In the genomic region with DNA sequence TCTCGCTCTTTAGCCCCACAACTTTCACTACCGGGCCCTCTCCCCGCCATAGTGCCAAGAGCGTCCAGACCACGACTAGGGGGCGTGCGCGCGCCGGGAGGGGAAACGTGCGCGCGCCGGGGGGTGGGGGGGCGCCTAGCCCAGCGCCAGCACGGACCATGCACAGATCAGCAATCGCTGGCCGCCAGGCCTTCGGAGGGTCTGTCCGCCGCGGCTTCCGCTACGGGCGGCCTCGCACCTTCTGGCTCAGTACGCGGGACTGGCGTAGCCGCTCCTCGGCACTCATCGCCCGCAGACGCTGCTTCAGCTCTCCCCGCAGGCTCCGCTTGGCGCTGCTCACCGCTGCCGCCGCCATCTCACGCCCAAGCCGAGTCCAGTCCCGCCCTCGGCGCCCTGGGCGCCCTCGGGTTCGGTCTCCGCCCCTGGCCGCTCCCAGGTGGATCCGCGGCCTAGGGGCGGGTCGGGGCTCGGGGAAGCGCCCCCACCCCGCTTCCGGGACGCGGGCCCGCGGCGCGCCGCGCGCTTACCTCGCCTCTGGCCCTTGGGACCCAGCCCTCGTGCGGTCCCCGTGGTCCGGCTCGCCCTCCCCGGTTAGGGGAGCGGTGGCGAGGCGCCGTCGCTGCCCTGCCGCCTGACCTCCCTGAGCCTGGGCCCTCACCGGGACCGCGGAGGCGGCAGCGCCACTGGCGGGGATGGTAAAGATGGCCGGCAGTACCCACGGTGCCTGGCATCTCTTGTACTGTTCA, we compare ENCODE assay signal across 8 cellular contexts. TPM values are rescaled to one million over a fixed set of nuclear protein-coding genes. Genes with fewer than 3 reads are reported as not detected.
A peak's percentile ranks its signal among the peaks of the same experiment; 100 is the strongest.
DNase-seq lines count a peak whose midpoint lies in the region; ATAC-seq and TF ChIP-seq lines count a peak whose summit lies in the region.

Gene MTHFS (minus strand): TSS at position 381 of the 746 bp plus-strand sequence. CDS start 26 bp downstream, at position 355.

- H3K4me1 ChIP-seq in Panc1 (ENCODE audit: control insufficient read depth, insufficient read depth, low read length) = peaks cover 31% of the 10 kb centered on the region
- peaks cover 20 to 23% of the 10 kb centered on the region in 2 donors for H3K4me1 ChIP-seq in naive thymus-derived CD4-positive, alpha-beta T cell (ENCODE audit: control insufficient read depth in 2 of 2, insufficient read depth in 2 of 2, low read length in 2 of 2)

- CTCF ChIA-PET in Panc1 (lab: Charles Lee) = interaction anchor here (0.7 kb wide), 1 partner anchor 50 kb away, joined by 4 read pairs; no protein-coding TSS in a partner anchor
- CTCF ChIA-PET in naive thymus-derived CD4-positive, alpha-beta T cell (lab: Charles Lee) = interaction anchor here (0.6 to 1.8 kb wide), 5 partner anchors 9 to 1330 kb away, joined by 3 to 10 read pairs (median 3); no protein-coding TSS in a partner anchor

- in situ Hi-C loops in Panc1 (cut with HindIII; ENCODE audit: low pct_unique_long_range_greater_than_20kb, low sequenced_read_pairs) = no loop called here

- H3K9me3 Mint-ChIP-seq in activated T-helper 1 cell treated with anti-CD3 and anti-CD28 coated beads, Interleukin-12 subunit alpha, Interleukin-12 subunit beta, Interleukin-2, Interleukin-4 antibody, amounts not matched to agents 30 ng/mL and 10 ng/mL and 1 ng/mL, durations not matched to agents 14 hours and 24 hours and 36 hours = no peaks in the 10 kb centered on the region
- H3K9me3 Mint-ChIP-seq in naive thymus-derived CD4-positive, alpha-beta T cell = peaks cover 0 to 2% (median 0%) of the 10 kb centered on the region in 11 donors
- peaks cover 3 to 6% of the 10 kb centered on the region in 2 donors for H3K9me3 Mint-ChIP-seq in stimulated activated naive B cell treated with anti-CD40 and anti-IgM and Interleukin-4, amounts not matched to agents 10 μg/mL and 1 μg/mL and 100 μg/mL, for 72 hours

- intact Hi-C loops in Panc1 (cut with micrococcal nuclease; ENCODE audit: unreplicated experiment) = loop anchor here (5.0 kb wide), 1 partner anchor 275 kb away; no protein-coding TSS in a partner anchor
- intact Hi-C loops in activated T-helper 1 cell treated with anti-CD3 and anti-CD28 coated beads, Interleukin-12 subunit alpha, Interleukin-12 subunit beta, Interleukin-2, Interleukin-4 antibody, amounts not matched to agents 30 ng/mL and 10 ng/mL and 1 ng/mL, durations not matched to agents 14 hours and 24 hours and 36 hours (cut with micrococcal nuclease) = loop anchor here (1.0 to 2.0 kb wide), 8 partner anchors 25 to 586 kb away; partner anchors contain the start of genes BCL2A1, FAH and TMED3
- intact Hi-C loops in naive thymus-derived CD4-positive, alpha-beta T cell (cut with micrococcal nuclease) = loop anchor here (1.0 to 10.0 kb wide), 9 partner anchors 26 to 1088 kb away; partner anchors contain the start of genes FAH (in 2 of the 2), ZFAND6 (in 2 of the 2), BCL2A1 (in 1 of the 2) and MESD (in 1 of the 2)

- peak; percentile 77 for TF ChIP-seq CTCF in Panc1 (IDR thresholded peaks at IDR 0.05)

- H3K27ac Mint-ChIP-seq in activated T-helper 1 cell treated with anti-CD3 and anti-CD28 coated beads, Interleukin-12 subunit alpha, Interleukin-12 subunit beta, Interleukin-2, Interleukin-4 antibody, amounts not matched to agents 30 ng/mL and 10 ng/mL and 1 ng/mL, durations not matched to agents 14 hours and 24 hours and 36 hours = peak within 1 kb of the TSS; percentile 96
- H3K27ac Mint-ChIP-seq in naive thymus-derived CD4-positive, alpha-beta T cell = peak within 1 kb of the TSS; percentile 97 to 100 (median 100)
- peak within 1 kb of the TSS; percentile 99 for H3K27ac Mint-ChIP-seq in stimulated activated naive B cell treated with anti-CD40 and anti-IgM and Interleukin-4, amounts not matched to agents 10 μg/mL and 1 μg/mL and 100 μg/mL, for 72 hours

- ATAC-seq in GM21526 (IDR thresholded peaks at IDR 0.05; ENCODE audit: low FRiP score, unreplicated experiment) = peak; percentile 54
- ATAC-seq in Panc1 = peak; percentile 99
- peak; percentile 92 for ATAC-seq in naive thymus-derived CD4-positive, alpha-beta T cell
- ATAC-seq in stimulated activated naive B cell treated with anti-CD40 and anti-IgM and Interleukin-4, amounts not matched to agents 10 μg/mL and 1 μg/mL and 100 μg/mL, for 72 hours (replicated peaks) = peak; percentile 87 to 89

- no peaks in the 10 kb centered on the region for H3K9me3 ChIP-seq in Panc1 (ENCODE audit: control insufficient read depth, insufficient read depth, low read depth, low read length)
- H3K9me3 ChIP-seq in naive thymus-derived CD4-positive, alpha-beta T cell (ENCODE audit: control insufficient read depth in 2 of 3, low read length in 3 of 3) = no peaks in the 10 kb centered on the region

- peak within 1 kb of the TSS; percentile 97 for H3K4me3 Mint-ChIP-seq in activated T-helper 1 cell treated with anti-CD3 and anti-CD28 coated beads, Interleukin-12 subunit alpha, Interleukin-12 subunit beta, Interleukin-2, Interleukin-4 antibody, amounts not matched to agents 30 ng/mL and 10 ng/mL and 1 ng/mL, durations not matched to agents 14 hours and 24 hours and 36 hours
- H3K4me3 Mint-ChIP-seq in naive thymus-derived CD4-positive, alpha-beta T cell = peak within 1 kb of the TSS; percentile 91 to 100 (median 99)
- H3K4me3 Mint-ChIP-seq in stimulated activated naive B cell treated with anti-CD40 and anti-IgM and Interleukin-4, amounts not matched to agents 10 μg/mL and 1 μg/mL and 100 μg/mL, for 72 hours = peak within 1 kb of the TSS; percentile 92 to 98

- no peaks in the 10 kb centered on the region for H3K27me3 Mint-ChIP-seq in activated T-helper 1 cell treated with anti-CD3 and anti-CD28 coated beads, Interleukin-12 subunit alpha, Interleukin-12 subunit beta, Interleukin-2, Interleukin-4 antibody, amounts not matched to agents 30 ng/mL and 10 ng/mL and 1 ng/mL, durations not matched to agents 14 hours and 24 hours and 36 hours (ENCODE audit: insufficient read depth)
- H3K27me3 Mint-ChIP-seq in naive thymus-derived CD4-positive, alpha-beta T cell = no peaks in the 10 kb centered on the region
- H3K27me3 Mint-ChIP-seq in stimulated activated naive B cell treated with anti-CD40 and anti-IgM and Interleukin-4, amounts not matched to agents 10 μg/mL and 1 μg/mL and 100 μg/mL, for 72 hours = no peaks in the 10 kb centered on the region

- H3K36me3 Mint-ChIP-seq in activated T-helper 1 cell treated with anti-CD3 and anti-CD28 coated beads, Interleukin-12 subunit alpha, Interleukin-12 subunit beta, Interleukin-2, Interleukin-4 antibody, amounts not matched to agents 30 ng/mL and 10 ng/mL and 1 ng/mL, durations not matched to agents 14 hours and 24 hours and 36 hours (ENCODE audit: low read depth) = peaks cover 18% of the 10 kb centered on the region
- peaks cover 0 to 22% (median 14%) of the 10 kb centered on the region in 5 donors for H3K36me3 Mint-ChIP-seq in naive thymus-derived CD4-positive, alpha-beta T cell
- H3K36me3 Mint-ChIP-seq in stimulated activated naive B cell treated with anti-CD40 and anti-IgM and Interleukin-4, amounts not matched to agents 10 μg/mL and 1 μg/mL and 100 μg/mL, for 72 hours = peaks cover 27 to 39% of the 10 kb centered on the region in 2 donors

- H3K27ac ChIP-seq in Panc1 (ENCODE audit: low read length) = peak within 1 kb of the TSS; percentile 89
- H3K27ac ChIP-seq in naive thymus-derived CD4-positive, alpha-beta T cell (ENCODE audit: low read depth, low read length) = peak within 1 kb of the TSS; percentile 92

- no peaks in the 10 kb centered on the region; the same call in 1 of the 2 replicates for H3K36me3 ChIP-seq in Panc1 (ENCODE audit: control insufficient read depth, insufficient read depth, low read length)
- no peaks in the 10 kb centered on the region for H3K36me3 ChIP-seq in naive thymus-derived CD4-positive, alpha-beta T cell (ENCODE audit: control insufficient read depth in 2 of 3, insufficient read depth in 3 of 3, low read length in 3 of 3)

- POLR2A ChIA-PET in Panc1 (lab: Charles Lee) = no interaction called here
- POLR2A ChIA-PET in naive thymus-derived CD4-positive, alpha-beta T cell (lab: Charles Lee) = interaction anchor here (0.6 to 6.5 kb wide), 15 partner anchors 11 to 216 kb away, joined by 3 to 136 read pairs (median 4); partner anchors contain the start of genes BCL2A1 and ZFAND6

- H3K4me1 Mint-ChIP-seq in activated T-helper 1 cell treated with anti-CD3 and anti-CD28 coated beads, Interleukin-12 subunit alpha, Interleukin-12 subunit beta, Interleukin-2, Interleukin-4 antibody, amounts not matched to agents 30 ng/mL and 10 ng/mL and 1 ng/mL, durations not matched to agents 14 hours and 24 hours and 36 hours (ENCODE audit: low read depth) = peaks cover 44% of the 10 kb centered on the region
- H3K4me1 Mint-ChIP-seq in naive thymus-derived CD4-positive, alpha-beta T cell = peaks cover 28 to 49% (median 46%) of the 10 kb centered on the region in 7 donors
- peaks cover 30 to 54% of the 10 kb centered on the region in 2 donors for H3K4me1 Mint-ChIP-seq in stimulated activated naive B cell treated with anti-CD40 and anti-IgM and Interleukin-4, amounts not matched to agents 10 μg/mL and 1 μg/mL and 100 μg/mL, for 72 hours

- no TSS peak for BruUV-seq in Panc1 (replicated peaks; lab: Mats Ljungman, UMichigan)

- peak; percentile 57 for DNase-seq in DMS79 (lab: John Stamatoyannopoulos, UW)
- DNase-seq in HuH-7.5 (ENCODE audit: low spot score) = peak; percentile 71
- no peak for DNase-seq in Panc1 (ENCODE audit: low read depth, low spot score)
- peak; percentile 75 for DNase-seq in activated T-helper 1 cell treated with anti-CD3 and anti-CD28 coated beads, Interleukin-12 subunit alpha, Interleukin-12 subunit beta, Interleukin-2, Interleukin-4 antibody, amounts not matched to agents 30 ng/mL and 10 ng/mL and 1 ng/mL, durations not matched to agents 14 hours and 24 hours and 36 hours (ENCODE audit: low spot score)
- peak; percentile 69 for DNase-seq in fibroblast of gingiva (ENCODE audit: low read depth)
- DNase-seq in naive thymus-derived CD4-positive, alpha-beta T cell = peak; percentile 73 to 87 (median 83)
- DNase-seq in stimulated activated naive B cell treated with anti-CD40 and anti-IgM and Interleukin-4, amounts not matched to agents 10 μg/mL and 1 μg/mL and 100 μg/mL, for 72 hours = peak; percentile 70

- H3K27me3 ChIP-seq in Panc1 (ENCODE audit: control insufficient read depth, insufficient read depth, low read length) = no peaks in the 10 kb centered on the region
- H3K27me3 ChIP-seq in naive thymus-derived CD4-positive, alpha-beta T cell (ENCODE audit: control insufficient read depth in 2 of 2, insufficient read depth in 2 of 2, low read length in 2 of 2) = no peaks in the 10 kb centered on the region

- H3K4me3 ChIP-seq in Panc1 (ENCODE audit: low read depth in 2 of 2, low read length in 2 of 2) = peak within 1 kb of the TSS; percentile 70 to 82
- H3K4me3 ChIP-seq in naive thymus-derived CD4-positive, alpha-beta T cell (ENCODE audit: low read length) = peak within 1 kb of the TSS; percentile 71

RNA-seq across cellular contexts. Expression of gene MTHFS, which starts in this region (rescaled TPM):
- total RNA-seq in Panc1 (2021; ENCODE audit: unreplicated experiment) = 50.0 TPM
- polyA plus RNA-seq in Panc1 (2012; ENCODE audit: insufficient read length) = 48.5 TPM
- total RNA-seq in activated T-helper 1 cell treated with anti-CD3 and anti-CD28 coated beads, Interleukin-12 subunit alpha, Interleukin-12 subunit beta, Interleukin-2, Interleukin-4 antibody, amounts not matched to agents 30 ng/mL and 10 ng/mL and 1 ng/mL, durations not matched to agents 14 hours and 24 hours and 36 hours = 32.2 and 34.0 TPM in 2 replicates
- total RNA-seq in naive thymus-derived CD4-positive, alpha-beta T cell = 10 to 100 TPM; 15.8 to 31.8 (median 20.3) TPM
- polyA plus RNA-seq in naive thymus-derived CD4-positive, alpha-beta T cell = 10 to 100 TPM; 89.1 to 93.3 TPM
